ENCODE assay signal across 13 cellular contexts in genomic region chr15:90478981-90479481, GRCh38. TPM values are rescaled to one million over a fixed set of nuclear protein-coding genes. Genes with fewer than 3 reads are reported as not detected.
DNase-seq lines count a peak whose midpoint lies in the region; FAIRE-seq and TF ChIP-seq lines count a peak whose summit lies in the region.
"Had no signal": no experiment of that assay in that cellular context is flagged by ENCODE, and none has a peak within 500 bp of the region (broad histone marks: within the 10 kb centered on the region; RNA-seq: fewer than 3 reads in every experiment).

No MANE protein-coding gene starts in this region.

- H3K9ac ChIP-seq in astrocyte (ENCODE audit: low read length) (no peak overlapping the region), H9 (ENCODE audit: extremely low read depth, insufficient read length, low read length) (no peak overlapping the region)

- H2BK120ac ChIP-seq in H9 (ENCODE audit: low read depth, low read length, poor library complexity, severe bottlenecking) = no peak overlapping the region

- no peak overlapping the region for H3K27ac Mint-ChIP-seq in astrocyte (ENCODE audit: unreplicated experiment)
- H3K27ac Mint-ChIP-seq in H9 = no peak overlapping the region

- H3K23me2 ChIP-seq in H9 (ENCODE audit: insufficient read length, low read depth, low read length, poor library complexity, severe bottlenecking) = no peaks in the 10 kb centered on the region

- H3K36me3 Mint-ChIP-seq in astrocyte (ENCODE audit: low read depth, unreplicated experiment) = peaks cover 26% of the 10 kb centered on the region
- peaks cover 12 to 62% (median 51%) of the 10 kb centered on the region in 3 experiments; a peak in 6 of 7 replicates for H3K36me3 Mint-ChIP-seq in H9 (ENCODE audit: insufficient read depth in 1 of 3, low read depth in 3 of 3)

- no peak for TF ChIP-seq POLR2A in H54 (IDR thresholded peaks at IDR 0.05; ENCODE audit: low read depth, low read length)

- H3K4me1 Mint-ChIP-seq in astrocyte (ENCODE audit: low read depth, unreplicated experiment) = peaks cover 20% of the 10 kb centered on the region
- no peaks in the 10 kb centered on the region for H3K4me1 Mint-ChIP-seq in H9

- H3K27ac ChIP-seq in astrocyte (ENCODE audit: low read depth, low read length) = no peak overlapping the region
- peak overlapping the region in 1 of 2 donors; percentile 71 for H3K27ac ChIP-seq in small intestine (ENCODE audit: low read depth in 1 of 2, low read length in 1 of 2)
- no peak overlapping the region for H3K27ac ChIP-seq in H9 (ENCODE audit: insufficient read length, low read depth, low read length)

- H2BK5ac ChIP-seq in H9 (ENCODE audit: insufficient read length, low read length) = no peak overlapping the region

- H2BK12ac ChIP-seq in H9 (ENCODE audit: insufficient read length, low read depth, low read length) = no peak overlapping the region

- no peak overlapping the region for H3K23ac ChIP-seq in H9 (ENCODE audit: insufficient read length, low read depth, low read length)

- H3K4me3 Mint-ChIP-seq in astrocyte (ENCODE audit: unreplicated experiment) (no peak overlapping the region), H9 (no peak overlapping the region)

- H4K8ac ChIP-seq in H9 (replicated peaks; ENCODE audit: insufficient read length, low read depth, low read length) = no peak overlapping the region

- DNase-seq in activated CD4-positive, alpha-beta T cell treated with anti-CD3 and anti-CD28 coated beads, Interleukin-2, amount 50 U/mL, for 1 hour = peak; percentile 6
- DNase-seq in activated CD4-positive, alpha-beta T cell treated with anti-CD3 and anti-CD28 coated beads for 1 hour = no peak
- DNase-seq in LNCaP clone FGC (ENCODE audit: low read depth) (peak; percentile 87), astrocyte (ENCODE audit: low read depth) (peak; percentile 62), small intestine (peak; percentile 90), H54 (ENCODE audit: insufficient read length, low spot score) (no peak), NCI-H446 (lab: John Stamatoyannopoulos, UW) (no peak), H9 (no peak)
- DNase-seq: ACHN, activated gamma-delta T cell, MM.1S, NCI-H748 treated with DMSO at 0.1 percent for 48 hours, spleen had no signal

- no peak overlapping the region for H2AK5ac ChIP-seq in H9 (ENCODE audit: insufficient read length, low read length)

- H3K14ac ChIP-seq in H9 (ENCODE audit: insufficient read depth, low read length) = no peak overlapping the region

- no peak overlapping the region for H4K5ac ChIP-seq in H9 (ENCODE audit: insufficient read length, low read depth, low read length)

- peaks cover 63% of the 10 kb centered on the region for H3K36me3 ChIP-seq in astrocyte (ENCODE audit: insufficient read depth, low read length)
- peaks cover 27 to 31% of the 10 kb centered on the region in 2 donors for H3K36me3 ChIP-seq in small intestine (ENCODE audit: control insufficient read depth in 2 of 2, insufficient read depth in 2 of 2, low read length in 2 of 2)

- H3K4me1 ChIP-seq in astrocyte (ENCODE audit: insufficient read depth, low read length) (no peaks in the 10 kb centered on the region), small intestine (ENCODE audit: control insufficient read depth in 2 of 2, insufficient read depth in 1 of 2, low read depth in 1 of 2, low read length in 1 of 2) (no peaks in the 10 kb centered on the region), H9 (ENCODE audit: insufficient read depth, low read length) (no peaks in the 10 kb centered on the region)

- H3K4me3 ChIP-seq in LNCaP clone FGC (ENCODE audit: low read depth, low read length) = no peak overlapping the region
- H3K4me3 ChIP-seq in astrocyte (ENCODE audit: insufficient read depth, low read depth, low read length) = no peak overlapping the region
- H3K4me3 ChIP-seq in small intestine (ENCODE audit: low read depth in 1 of 2, low read length in 2 of 2) = no peak overlapping the region
- H3K4me3 ChIP-seq: spleen had no signal

- no peak overlapping the region for H3K4ac ChIP-seq in H9 (ENCODE audit: low read depth, low read length)

- H3K27me3 ChIP-seq in astrocyte (ENCODE audit: insufficient read depth, low read length) (no peaks in the 10 kb centered on the region), small intestine (ENCODE audit: control insufficient read depth in 2 of 2, insufficient read depth in 2 of 2, low read length in 2 of 2) (no peaks in the 10 kb centered on the region), H9 (ENCODE audit: insufficient read depth, low read length) (no peaks in the 10 kb centered on the region)
- H3K27me3 ChIP-seq: spleen had no signal

- no peak for FAIRE-seq in astrocyte (lab: Jason Lieb, UNC)
- no peak for FAIRE-seq in small intestine (lab: Jason Lieb, UNC)
- FAIRE-seq in H54 (lab: Jason Lieb, UNC) = no peak

- H3K4me2 ChIP-seq in astrocyte (ENCODE audit: low read length) (peak overlapping the region; percentile 5), H9 (ENCODE audit: insufficient read depth, insufficient read length, low read length) (no peak overlapping the region)

- WGBS in small intestine, 3 donors = 10 to 59% (median 33%) methylated on average over 5 of the region's 5 CpGs
- no CpG with 5 or more reads among the region's 5 CpGs for WGBS in H9 (ENCODE audit: extremely low coverage, insufficient read length, low lambda C conversion rate)

- H4K20me1 ChIP-seq in astrocyte (ENCODE audit: insufficient read depth, low read length) (peaks cover 33% of the 10 kb centered on the region), H9 (ENCODE audit: control insufficient read depth, insufficient read depth, insufficient read length) (no peaks in the 10 kb centered on the region)

- H3K18ac ChIP-seq in H9 (ENCODE audit: insufficient read length, low read depth, low read length) = no peak overlapping the region

- no peak overlapping the region for H2BK20ac ChIP-seq in H9 (ENCODE audit: low read depth, low read length, poor library complexity, severe bottlenecking)

- H2AFZ ChIP-seq in astrocyte (ENCODE audit: low read depth, low read length) = no peak overlapping the region
- no peak overlapping the region for H2AFZ ChIP-seq in H9 (ENCODE audit: low read length)

- H3K79me1 ChIP-seq in H9 (ENCODE audit: insufficient read depth, low read depth, low read length, poor library complexity, severe bottlenecking) = no peaks in the 10 kb centered on the region

- H3K9me3 Mint-ChIP-seq in astrocyte (ENCODE audit: unreplicated experiment) = no peaks in the 10 kb centered on the region
- H3K9me3 Mint-ChIP-seq in H9 = no peaks in the 10 kb centered on the region

- no peaks in the 10 kb centered on the region for H3K79me2 ChIP-seq in astrocyte (ENCODE audit: insufficient read depth, low read length)
- H3K79me2 ChIP-seq in H9 (ENCODE audit: insufficient read depth, low read length) = no peaks in the 10 kb centered on the region

- H3T11ph ChIP-seq in H9 (ENCODE audit: low read length) = no peak overlapping the region

- H3K9me3 ChIP-seq in astrocyte (ENCODE audit: insufficient read depth, low read depth, low read length) (no peaks in the 10 kb centered on the region), small intestine (ENCODE audit: control insufficient read depth, low read depth) (no peaks in the 10 kb centered on the region), H9 (ENCODE audit: control insufficient read depth, low read depth, low read length) (no peaks in the 10 kb centered on the region)
- H3K9me3 ChIP-seq: spleen had no signal

- no peak overlapping the region for H2BK15ac ChIP-seq in H9 (ENCODE audit: low read depth, low read length)

- TF ChIP-seq CTCF in LNCaP clone FGC (IDR thresholded peaks at IDR 0.05; ENCODE audit: control insufficient read depth, extremely low read depth, insufficient read depth) (no peak), astrocyte (IDR thresholded peaks at IDR 0.05; ENCODE audit: insufficient read depth, low read depth, low read length) (no peak), H9 (conservative IDR thresholded peaks at IDR 0.05) (no peak)

- H3K27me3 Mint-ChIP-seq in astrocyte (ENCODE audit: low read depth, unreplicated experiment) (no peaks in the 10 kb centered on the region), H9 (ENCODE audit: low read depth) (no peaks in the 10 kb centered on the region)

- no peak overlapping the region for H3K56ac ChIP-seq in H9 (ENCODE audit: insufficient read length, low read depth, low read length)

- H4K91ac ChIP-seq in H9 (ENCODE audit: insufficient read length, low read depth, low read length) = no peak overlapping the region

RNA-seq across cellular contexts. Expression of gene CRTC3, which starts 50.7 kb away (rescaled TPM):
- total RNA-seq in astrocyte (21.4 and 22.2 TPM in 2 replicates), H9 (2021) (3.9 TPM in 2 replicates)
- 10 to 100 TPM in 1 of 3 donors, 1 to 10 TPM in 2; 3.8 to 11.1 (median 5.9) TPM for polyA plus RNA-seq in small intestine

Comparison
In these comparisons a context has a peak if more than half of its experiments do, and no peak if none do; other contexts are left out.
1. DNase-seq: peak in activated CD4-positive, alpha-beta T cell treated with anti-CD3 and anti-CD28 coated beads, Interleukin-2, amount 50 U/mL, for 1 hour (single experiment), LNCaP clone FGC (single experiment), astrocyte (single experiment) and small intestine (single experiment); none in activated CD4-positive, alpha-beta T cell treated with anti-CD3 and anti-CD28 coated beads for 1 hour (single experiment), H54 (single experiment), NCI-H446 (0 of 2) and H9 (single experiment).